1 cellular context compared by ENCODE assay signal in genomic region chr9:113376634-113377531, GRCh38.
TF ChIP-seq lines count a peak whose summit lies in the region.

Gene HDHD3, minus strand, starts transcription at chr9:113376986. Its CDS starts 2,632 bp downstream, at chr9:113374354.

TF ChIP-seq in K562, 482 proteins besides CTCF, POLR2A, EP300 and RAD21 (continued from another document):
- no peak for TF ChIP-seq HDAC6 (IDR thresholded peaks at IDR 0.05; ENCODE audit: low read depth, low read length)
- no peak for TF ChIP-seq FOXJ3 (CRISPR knock-in tag; IDR thresholded peaks at IDR 0.05)
- no peak for TF ChIP-seq FOXA3 (CRISPR knock-in tag; conservative IDR thresholded peaks at IDR 0.05 in 1 of 2, IDR thresholded peaks at IDR 0.05 in 1 of 2)
- no peak for TF ChIP-seq RBM14 (IDR thresholded peaks at IDR 0.05; ENCODE audit: borderline replicate concordance, insufficient read depth, low read depth, low read length)
- TF ChIP-seq MLLT1 (IDR thresholded peaks at IDR 0.05): peak in 1 of 2 experiments; percentile 36; a peak in 1 of 4 replicates
- no peak for TF ChIP-seq PATZ1 (CRISPR knock-in tag; IDR thresholded peaks at IDR 0.05; ENCODE audit: borderline replicate concordance)
- TF ChIP-seq RBM34 (IDR thresholded peaks at IDR 0.05; ENCODE audit: borderline replicate concordance, insufficient read depth, low read length): no peak
- TF ChIP-seq FOXP1 (CRISPR knock-in tag; IDR thresholded peaks at IDR 0.05): no peak
- TF ChIP-seq NFIC (IDR thresholded peaks at IDR 0.05): peak; percentile 16; the same call in 1 of the 2 replicates
- TF ChIP-seq ADNP (tag; IDR thresholded peaks at IDR 0.05): peak; percentile 54
- no peak for TF ChIP-seq ZNF696 (CRISPR knock-in tag; conservative IDR thresholded peaks at IDR 0.05)
- peak; percentile 39; the same call in 1 of the 2 replicates for TF ChIP-seq GATAD2A (IDR thresholded peaks at IDR 0.05)
- TF ChIP-seq ZFP30 (CRISPR knock-in tag; IDR thresholded peaks at IDR 0.05; ENCODE audit: borderline replicate concordance): no peak
- TF ChIP-seq RBFOX2 (IDR thresholded peaks at IDR 0.05; ENCODE audit: low read depth, low read length): peak; percentile 83
- 0 out of 2 replicates have a peak, but pooled peaks have one; percentile 46 for TF ChIP-seq ZBTB17 (CRISPR knock-in tag; IDR thresholded peaks at IDR 0.05)
- TF ChIP-seq SRF (CRISPR knock-in tag; IDR thresholded peaks at IDR 0.05): 0 out of 4 replicates have a peak, but pooled peaks of 1 of the 2 experiments have one; percentile 20
- TF ChIP-seq TAF1 (IDR thresholded peaks at IDR 0.05; ENCODE audit: control insufficient read depth, extremely low read depth, insufficient read depth, low read length, severe bottlenecking): peak; percentile 50
- no peak for TF ChIP-seq ZEB2 (IDR thresholded peaks at IDR 0.05)
- no peak for TF ChIP-seq ETS2 (tag; IDR thresholded peaks at IDR 0.05; ENCODE audit: borderline replicate concordance, poor library complexity, severe bottlenecking)
- TF ChIP-seq MTA1 (IDR thresholded peaks at IDR 0.05; ENCODE audit: borderline replicate concordance): 0 out of 2 replicates have a peak, but pooled peaks have one; percentile 36
- TF ChIP-seq ZBTB43 (CRISPR knock-in tag; IDR thresholded peaks at IDR 0.05): no peak
- 0 out of 2 replicates have a peak, but pooled peaks have one; percentile 36 for TF ChIP-seq POLR2AphosphoS5 (IDR thresholded peaks at IDR 0.05; ENCODE audit: control insufficient read depth, insufficient read depth, low read depth, low read length)
- TF ChIP-seq E2F6 (IDR thresholded peaks at IDR 0.05; ENCODE audit: borderline replicate concordance in 1 of 2, extremely low read depth in 1 of 2, insufficient read depth in 1 of 2, insufficient read length in 1 of 2, low read depth in 1 of 2, low read length in 1 of 2, poor library complexity in 1 of 2, severe bottlenecking in 1 of 2): peak in 1 of 2 experiments; percentile 20
- TF ChIP-seq PHF20 (IDR thresholded peaks at IDR 0.05; ENCODE audit: partially characterized antibody): peak; percentile 2
- TF ChIP-seq ZFPM2 (CRISPR knock-in tag; IDR thresholded peaks at IDR 0.05): no peak
- peak; percentile 45; the same call in 1 of the 2 replicates for TF ChIP-seq SP1 (CRISPR knock-in tag; IDR thresholded peaks at IDR 0.05)
- peak; percentile 89 for TF ChIP-seq HNRNPK (IDR thresholded peaks at IDR 0.05; ENCODE audit: low read depth, low read length, poor library complexity, severe bottlenecking)
- TF ChIP-seq CBX1 (IDR thresholded peaks at IDR 0.05; ENCODE audit: low read depth): no peak
- TF ChIP-seq HDAC1 (IDR thresholded peaks at IDR 0.05): peak in 1 of 2 experiments; percentile 51; a peak in 1 of 4 replicates
- TF ChIP-seq CEBPG (CRISPR knock-in tag; IDR thresholded peaks at IDR 0.05): no peak
- TF ChIP-seq CEBPG (tag; conservative IDR thresholded peaks at IDR 0.05 in 1 of 2, IDR thresholded peaks at IDR 0.05 in 1 of 2): no peak
